2 cellular contexts compared by ENCODE assay signal in the genomic region with DNA sequence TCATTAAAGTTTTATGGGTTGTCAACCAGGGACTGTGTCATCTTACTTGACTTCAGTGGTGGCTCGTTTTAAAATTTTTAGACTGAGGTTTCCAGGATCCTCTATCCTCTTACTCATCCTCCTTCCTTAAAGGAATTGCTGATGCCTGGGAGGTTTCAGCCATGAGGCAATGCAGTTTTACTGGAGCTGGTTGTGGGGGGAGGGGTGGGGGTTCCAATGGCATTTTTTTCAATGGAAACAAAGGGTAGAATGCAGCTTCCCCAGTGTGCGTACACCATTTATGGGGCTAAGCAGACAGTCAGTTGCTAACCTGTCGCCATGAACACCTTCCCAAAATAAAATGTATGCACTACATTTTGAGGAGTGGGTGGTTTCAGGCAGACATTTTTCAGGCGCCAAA.
TF ChIP-seq lines count a peak whose summit lies in the region.

No MANE protein-coding gene starts in this region.

TF ChIP-seq in SK-N-SH treated with all-trans-retinoic acid at 6 μM for 48 hours, 23 proteins besides CTCF, POLR2A, EP300 and RAD21 (continued from another document):
- TF ChIP-seq, protein P1, sequence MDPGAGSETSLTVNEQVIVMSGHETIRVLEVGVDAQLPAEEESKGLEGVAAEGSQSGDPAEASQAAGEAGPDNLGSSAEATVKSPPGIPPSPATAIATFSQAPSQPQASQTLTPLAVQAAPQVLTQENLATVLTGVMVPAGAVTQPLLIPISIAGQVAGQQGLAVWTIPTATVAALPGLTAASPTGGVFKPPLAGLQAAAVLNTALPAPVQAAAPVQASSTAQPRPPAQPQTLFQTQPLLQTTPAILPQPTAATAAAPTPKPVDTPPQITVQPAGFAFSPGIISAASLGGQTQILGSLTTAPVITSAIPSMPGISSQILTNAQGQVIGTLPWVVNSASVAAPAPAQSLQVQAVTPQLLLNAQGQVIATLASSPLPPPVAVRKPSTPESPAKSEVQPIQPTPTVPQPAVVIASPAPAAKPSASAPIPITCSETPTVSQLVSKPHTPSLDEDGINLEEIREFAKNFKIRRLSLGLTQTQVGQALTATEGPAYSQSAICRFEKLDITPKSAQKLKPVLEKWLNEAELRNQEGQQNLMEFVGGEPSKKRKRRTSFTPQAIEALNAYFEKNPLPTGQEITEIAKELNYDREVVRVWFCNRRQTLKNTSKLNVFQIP (CRISPR knock-in tag; IDR thresholded peaks at IDR 0.05; ENCODE audit: borderline replicate concordance, low read depth), result no peak

TF ChIP-seq in SK-N-SH, 30 proteins besides CTCF, POLR2A, EP300 and RAD21 (continued from another document):
- TF ChIP-seq IRF3 (IDR thresholded peaks at IDR 0.05; ENCODE audit: low read depth, low read length), result no peak
- no peak for TF ChIP-seq RXRA (IDR thresholded peaks at IDR 0.05; ENCODE audit: borderline replicate concordance, low read depth)
- no peak for TF ChIP-seq TEAD4 (IDR thresholded peaks at IDR 0.05; ENCODE audit: borderline replicate concordance, insufficient read depth)
- no peak for TF ChIP-seq JUND (IDR thresholded peaks at IDR 0.05)
- TF ChIP-seq EZH2phosphoT487 (IDR thresholded peaks at IDR 0.05; ENCODE audit: borderline replicate concordance, low read depth), result no peak
- TF ChIP-seq GABPA (IDR thresholded peaks at IDR 0.05; ENCODE audit: low read depth), result no peak
- TF ChIP-seq FOXJ3 (CRISPR knock-in tag; IDR thresholded peaks at IDR 0.05), result no peak
- TF ChIP-seq YY1 (IDR thresholded peaks at IDR 0.05; ENCODE audit: low read depth), result no peak
- TF ChIP-seq RCOR1 (IDR thresholded peaks at IDR 0.05; ENCODE audit: low read length), result no peak
- TF ChIP-seq, protein P2, sequence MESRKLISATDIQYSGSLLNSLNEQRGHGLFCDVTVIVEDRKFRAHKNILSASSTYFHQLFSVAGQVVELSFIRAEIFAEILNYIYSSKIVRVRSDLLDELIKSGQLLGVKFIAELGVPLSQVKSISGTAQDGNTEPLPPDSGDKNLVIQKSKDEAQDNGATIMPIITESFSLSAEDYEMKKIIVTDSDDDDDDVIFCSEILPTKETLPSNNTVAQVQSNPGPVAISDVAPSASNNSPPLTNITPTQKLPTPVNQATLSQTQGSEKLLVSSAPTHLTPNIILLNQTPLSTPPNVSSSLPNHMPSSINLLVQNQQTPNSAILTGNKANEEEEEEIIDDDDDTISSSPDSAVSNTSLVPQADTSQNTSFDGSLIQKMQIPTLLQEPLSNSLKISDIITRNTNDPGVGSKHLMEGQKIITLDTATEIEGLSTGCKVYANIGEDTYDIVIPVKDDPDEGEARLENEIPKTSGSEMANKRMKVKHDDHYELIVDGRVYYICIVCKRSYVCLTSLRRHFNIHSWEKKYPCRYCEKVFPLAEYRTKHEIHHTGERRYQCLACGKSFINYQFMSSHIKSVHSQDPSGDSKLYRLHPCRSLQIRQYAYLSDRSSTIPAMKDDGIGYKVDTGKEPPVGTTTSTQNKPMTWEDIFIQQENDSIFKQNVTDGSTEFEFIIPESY (IDR thresholded peaks at IDR 0.05; ENCODE audit: borderline replicate concordance, low read depth), result no peak
- no peak for TF ChIP-seq GATA2 (CRISPR knock-in tag; IDR thresholded peaks at IDR 0.05)
- TF ChIP-seq SMC3 (IDR thresholded peaks at IDR 0.05; ENCODE audit: low read depth, low read length), result no peak
- TF ChIP-seq SIN3A (IDR thresholded peaks at IDR 0.05; ENCODE audit: borderline replicate concordance, low read depth, low read length), result no peak
- no peak for TF ChIP-seq FOXM1 (IDR thresholded peaks at IDR 0.05; ENCODE audit: low read depth)
